Comparison of ENCODE assay signal across 8 cellular contexts in the genomic region with DNA sequence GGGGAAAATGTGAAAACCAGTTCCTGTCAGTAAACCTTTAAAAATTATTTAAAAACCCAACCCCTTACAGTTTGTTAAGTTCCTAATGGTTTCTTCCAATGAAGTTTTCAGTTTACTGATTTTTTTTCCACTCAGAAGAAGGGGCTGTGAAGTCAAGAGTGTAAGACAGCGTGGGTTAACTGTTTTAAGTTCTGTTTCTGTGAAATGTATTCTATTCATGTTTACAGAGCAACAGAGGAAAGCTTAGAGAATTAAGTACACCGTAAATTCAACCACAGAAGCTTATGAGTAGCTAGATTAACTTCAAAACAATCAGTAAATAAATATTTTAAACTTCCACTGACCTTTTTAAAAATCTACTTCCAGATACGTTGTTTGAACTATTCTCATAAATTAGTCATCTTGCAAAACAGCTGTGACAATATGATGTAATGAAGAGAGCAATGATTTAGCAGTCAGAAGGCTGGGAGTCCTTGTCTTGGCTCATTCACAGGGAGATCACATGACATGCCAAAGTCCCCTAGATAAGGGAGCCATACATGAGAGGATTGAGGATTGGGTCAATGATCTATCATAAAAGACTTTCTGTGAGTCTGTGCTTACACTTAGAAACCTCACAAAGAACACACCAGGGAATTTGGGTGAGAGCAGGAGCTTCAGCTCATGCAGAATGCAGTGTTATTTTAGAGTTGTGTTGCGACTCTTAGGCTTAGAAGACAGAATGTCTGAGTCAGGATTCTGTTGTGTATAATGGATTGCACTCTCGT.
DNase-seq lines count a peak whose midpoint lies in the region; ATAC-seq, FAIRE-seq and TF ChIP-seq lines count a peak whose summit lies in the region.
"Not testable (repeated sequence)": the region's sequence is repeated elsewhere in the genome, so short reads cannot be mapped to it uniquely, and the experiment has no call there.

No MANE protein-coding gene starts in this region.

- not testable (repeated sequence) for H3K4me1 ChIP-seq in IMR-90 (ENCODE audit: control insufficient read depth, insufficient read depth, low read length); left ventricle myocardium inferior; lung (ENCODE audit: control insufficient read depth in 2 of 2, insufficient read depth in 2 of 2, low read length in 2 of 2); small intestine (ENCODE audit: control insufficient read depth in 2 of 2, insufficient read depth in 1 of 2, low read depth in 1 of 2, low read length in 1 of 2)

- BruUV-seq in IMR-90 (replicated peaks; lab: Mats Ljungman, UMichigan), result not testable (repeated sequence)

- TF ChIP-seq POLR2A in IMR-90 (IDR thresholded peaks at IDR 0.05; ENCODE audit: low read depth, low read length), result not testable (repeated sequence)

- not testable (repeated sequence) for H4K8ac ChIP-seq in IMR-90 (ENCODE audit: low read depth in 2 of 2, low read length in 2 of 2)

- dilution Hi-C loops in IMR-90 (cut with HindIII; ENCODE audit: low sequenced_read_pairs, unreplicated experiment), result not testable (repeated sequence)

- in situ Hi-C loops in IMR-90 (cut with MboI; ENCODE audit: low sequenced_read_pairs), result not testable (repeated sequence)

- H3K14ac ChIP-seq in IMR-90 (replicated peaks; ENCODE audit: low read depth, low read length), result not testable (repeated sequence)

- not testable (repeated sequence) for TF ChIP-seq RAD21 in IMR-90 (IDR thresholded peaks at IDR 0.05; ENCODE audit: low read length)

- H3K56ac ChIP-seq in IMR-90 (ENCODE audit: extremely low read depth, insufficient read depth, low read length), result peak overlapping the region; percentile 41; the same call in 1 of the 2 replicates

- not testable (repeated sequence) for H3K27ac ChIP-seq in IMR-90 (ENCODE audit: insufficient read depth, low read length); lung (ENCODE audit: low read depth in 1 of 2, low read length in 1 of 2); small intestine (ENCODE audit: low read depth in 1 of 2, low read length in 1 of 2)
- peak overlapping the region; percentile 61 for H3K27ac ChIP-seq in left ventricle myocardium inferior (replicated peaks)

- H2BK15ac ChIP-seq in IMR-90 (ENCODE audit: low read depth, low read length), result not testable (repeated sequence)

- H4K20me1 ChIP-seq in IMR-90 (ENCODE audit: insufficient read depth, low read length), result not testable (repeated sequence)

- not testable (repeated sequence) for TF ChIP-seq CTCF in IMR-90 (conservative IDR thresholded peaks at IDR 0.05; ENCODE audit: low read depth, low read length); epithelial cell of proximal tubule (conservative IDR thresholded peaks at IDR 0.05; ENCODE audit: low read depth, low read length); left ventricle myocardium inferior (IDR thresholded peaks at IDR 0.05; ENCODE audit: borderline replicate concordance); lung (IDR thresholded peaks at IDR 0.05; ENCODE audit: control extremely low read depth, extremely low read depth)

- FAIRE-seq in small intestine (lab: Jason Lieb, UNC), result peak; percentile 99

- H3K36me3 ChIP-seq in IMR-90 (ENCODE audit: control insufficient read depth, insufficient read depth, low read length); left ventricle myocardium inferior; lung (ENCODE audit: control insufficient read depth in 2 of 2, insufficient read depth in 2 of 2, low read length in 2 of 2); small intestine (ENCODE audit: control insufficient read depth in 2 of 2, insufficient read depth in 2 of 2, low read length in 2 of 2): not testable (repeated sequence)

- POLR2A ChIA-PET in IMR-90 (lab: Charles Lee; ENCODE audit: unreplicated experiment), result not testable (repeated sequence)

- not testable (repeated sequence) for H3K9ac ChIP-seq in IMR-90 (ENCODE audit: low read depth, low read length)

- H2AK9ac ChIP-seq in IMR-90 (replicated peaks; ENCODE audit: low read depth, low read length, poor library complexity), result not testable (repeated sequence)

- not testable (repeated sequence) for H3K9me1 ChIP-seq in IMR-90 (ENCODE audit: insufficient read depth, low read length)

- peak overlapping the region; percentile 13 for H2BK5ac ChIP-seq in IMR-90 (ENCODE audit: low read depth, low read length, poor library complexity, severe bottlenecking)

- CTCF ChIA-PET in IMR-90 (lab: Yijun Ruan, JAX), result not testable (repeated sequence)

- not testable (repeated sequence) for H3K9me3 ChIP-seq in IMR-90 (ENCODE audit: control insufficient read depth, insufficient read depth, low read length); left ventricle myocardium inferior (replicated peaks); lung (ENCODE audit: control insufficient read depth in 2 of 2, insufficient read depth in 1 of 2, low read length in 1 of 2); small intestine (ENCODE audit: control insufficient read depth, low read depth)

- H3K4ac ChIP-seq in IMR-90 (ENCODE audit: low read depth, low read length), result not testable (repeated sequence)

- intact Hi-C loops in IMR-90 (cut with micrococcal nuclease); left ventricle myocardium inferior (cut with micrococcal nuclease): not testable (repeated sequence)

- H3K18ac ChIP-seq in IMR-90 (ENCODE audit: low read depth, low read length), result not testable (repeated sequence)

- ATAC-seq in GM21786 (IDR thresholded peaks at IDR 0.05; ENCODE audit: unreplicated experiment) (peak; percentile 60), IMR-90 (ENCODE audit: low read depth) (peak; percentile 61), lung (ENCODE audit: insufficient read depth, low FRiP score) (peak; percentile 41)

- H2BK120ac ChIP-seq in IMR-90 (ENCODE audit: low read depth, low read length), result peak overlapping the region; percentile 54; the same call in 1 of the 2 replicates

- peak overlapping the region; percentile 72; the same call in 1 of the 2 replicates for H2BK20ac ChIP-seq in IMR-90 (ENCODE audit: low read depth, low read length)

- H3K4me3 ChIP-seq in IMR-90 (ENCODE audit: insufficient read depth, low read depth, low read length); epithelial cell of proximal tubule (ENCODE audit: low read depth, low read length); left ventricle myocardium inferior; lung; small intestine (ENCODE audit: low read depth in 1 of 2, low read length in 2 of 2): not testable (repeated sequence)

- H4K91ac ChIP-seq in IMR-90 (ENCODE audit: insufficient read depth, low read depth, low read length), result not testable (repeated sequence)

- not testable (repeated sequence) for H4K5ac ChIP-seq in IMR-90 (ENCODE audit: low read depth, low read length)

- not testable (repeated sequence) for H2AK5ac ChIP-seq in IMR-90 (ENCODE audit: low read depth, low read length)

- H3K4me2 ChIP-seq in IMR-90 (ENCODE audit: low read depth, low read length), result peak overlapping the region; percentile 81

- DNase-seq in Ammon's horn (ENCODE audit: low spot score), result peak; percentile 6
- peak; percentile 70 for DNase-seq in IMR-90
- peak; percentile 21 for DNase-seq in astrocyte of the hippocampus (ENCODE audit: low read depth, low spot score)
- DNase-seq in epithelial cell of proximal tubule (ENCODE audit: low read depth), result peak; percentile 2
- DNase-seq in left ventricle myocardium inferior; lung (ENCODE audit: low spot score): not testable (repeated sequence)
- peak; percentile 49 for DNase-seq in small intestine

- not testable (repeated sequence) for H3K79me1 ChIP-seq in IMR-90 (ENCODE audit: low read depth in 1 of 2, low read length in 2 of 2)

- no CpG with 5 or more reads among the region's 5 CpGs for whole genome bisulfite sequencing in IMR-90 (ENCODE audit: extremely low coverage in 2 of 2, insufficient read length in 1 of 2), 2 experiments
- WGBS in lung, 2 donors, result 47 to 77% methylated on average over 3 to 4 of the region's 5 CpGs
- 7 to 32% (median 15%) methylated on average over 4 of the region's 5 CpGs for WGBS in small intestine, 3 donors

- H3K23ac ChIP-seq in IMR-90 (ENCODE audit: low read depth, low read length), result not testable (repeated sequence)

- H2AFZ ChIP-seq in IMR-90 (replicated peaks; ENCODE audit: low read length, poor library complexity), result not testable (repeated sequence)

- not testable (repeated sequence) for H3K27me3 ChIP-seq in IMR-90 (ENCODE audit: control insufficient read depth, insufficient read depth, low read length); left ventricle myocardium inferior (ENCODE audit: low read depth); lung (ENCODE audit: control insufficient read depth, insufficient read depth); small intestine (ENCODE audit: control insufficient read depth in 2 of 2, insufficient read depth in 2 of 2, low read length in 2 of 2)
